ENCODE assay signal across 8 cellular contexts in the genomic region with DNA sequence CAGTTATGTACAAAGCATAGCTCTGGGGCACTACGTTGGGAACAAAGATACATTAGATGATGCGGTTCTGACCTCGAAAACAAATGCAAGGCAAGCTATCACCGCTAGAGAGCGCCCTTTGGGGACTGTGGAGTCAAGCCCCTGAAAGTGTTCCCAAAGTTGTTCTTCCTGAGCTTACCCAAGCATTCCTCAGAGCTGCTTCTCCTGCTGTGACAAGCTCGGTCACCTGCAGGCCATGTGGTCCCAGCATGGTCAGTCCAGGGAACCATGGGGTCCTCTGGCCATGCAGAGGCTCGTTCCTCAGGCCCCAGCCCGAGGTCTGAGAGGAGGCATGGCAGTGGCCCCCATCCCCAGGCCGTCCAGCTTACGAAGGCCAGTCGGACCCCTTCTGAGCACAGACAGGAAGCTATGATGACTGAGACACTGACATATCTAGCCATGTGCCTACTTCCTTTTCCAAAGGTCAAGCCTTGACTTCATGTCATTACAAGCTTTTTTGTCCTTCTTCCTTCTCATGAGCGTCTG.
DNase-seq lines count a peak whose midpoint lies in the region; ATAC-seq and TF ChIP-seq lines count a peak whose summit lies in the region.

No MANE protein-coding gene starts in this region.

- H3K27ac ChIP-seq in ACC112 (ENCODE audit: low read depth, low read length) (peak overlapping the region; percentile 37; the same call in 1 of the 2 replicates), transverse colon (peak overlapping the region in 3 of 4 donors; percentile 1 to 44 (median 23)), colonic mucosa (no peak overlapping the region)

- H3K9ac ChIP-seq in colonic mucosa (ENCODE audit: low read depth in 2 of 2, low read length in 2 of 2), result no peak overlapping the region

- in situ Hi-C loops in transverse colon (cut with MboI; ENCODE audit: low pct_ligation_motif_present in 1 of 4, low pct_unique_long_range_greater_than_20kb in 1 of 4, low sequenced_read_pairs in 3 of 4), result no loop called here

- peak; percentile 17 for DNase-seq in HEK293T (ENCODE audit: extremely low spot score)
- peak; percentile 20 for DNase-seq in activated T-helper 1 cell treated with Interleukin-2 at 50 U/mL for 16 hours (ENCODE audit: low read depth)
- peak; percentile 85 for DNase-seq in iPS-NIHi7 (ENCODE audit: extremely low spot score)
- no peak for DNase-seq in transverse colon
- DNase-seq in NCI-H2227 treated with DMSO at 0.1 percent for 48 hours (lab: John Stamatoyannopoulos, UW), result no peak
- no peak for DNase-seq in colonic mucosa

- peaks cover 43% of the 10 kb centered on the region for H3K4me1 ChIP-seq in ACC112 (ENCODE audit: control insufficient read depth, insufficient read depth, low read length, unreplicated experiment)
- peaks cover 4 to 30% (median 13%) of the 10 kb centered on the region in 4 donors for H3K4me1 ChIP-seq in transverse colon
- H3K4me1 ChIP-seq in colonic mucosa, result no peaks in the 10 kb centered on the region

- POLR2A ChIA-PET in HEK293T (lab: Yijun Ruan, JAX), result no interaction called here

- no peak for TF ChIP-seq POLR2A in transverse colon (IDR thresholded peaks at IDR 0.05)

- TF ChIP-seq CTCF in transverse colon (IDR thresholded peaks at IDR 0.05), result peak in 2 of 5 experiments; percentile 11 to 17
- no peak for TF ChIP-seq CTCF in colonic mucosa (IDR thresholded peaks at IDR 0.05)

- H3K4me3 ChIP-seq in ACC112 (ENCODE audit: low read depth, low read length), result no peak overlapping the region
- no peak overlapping the region for H3K4me3 ChIP-seq in transverse colon
- H3K4me3 ChIP-seq in colonic mucosa, result no peak overlapping the region

- CTCF ChIA-PET in HEK293T (lab: Yijun Ruan, JAX), result interaction anchor here (0.8 to 1.4 kb wide), 5 partner anchors 9 to 161 kb away, joined by 3 to 5 read pairs (median 4); no protein-coding TSS in a partner anchor

- H2AFZ ChIP-seq in ACC112 (ENCODE audit: low read length, unreplicated experiment), result no peak overlapping the region

- peaks cover 27% of the 10 kb centered on the region for H3K79me2 ChIP-seq in ACC112 (ENCODE audit: control insufficient read depth, insufficient read depth, low read length, unreplicated experiment)

- intact Hi-C loops in transverse colon (cut with DNase I; ENCODE audit: low total_unique reads) (no loop called here), colonic mucosa (cut with DNase I) (no loop called here)

- TF ChIP-seq EP300 in transverse colon (IDR thresholded peaks at IDR 0.05; ENCODE audit: low read depth), result no peak

- ATAC-seq in HG02610 (IDR thresholded peaks at IDR 0.05; ENCODE audit: unreplicated experiment), result no peak

- WGBS in transverse colon (ENCODE audit: low coverage in 1 of 2), 2 donors, result 60 to 70% methylated on average over 5 to 12 of the region's 12 CpGs

- no peaks in the 10 kb centered on the region for H3K27me3 ChIP-seq in ACC112 (ENCODE audit: insufficient read depth, low read length)
- no peaks in the 10 kb centered on the region for H3K27me3 ChIP-seq in transverse colon
- H3K27me3 ChIP-seq in colonic mucosa, result no peaks in the 10 kb centered on the region

- no peaks in the 10 kb centered on the region for H3K9me3 ChIP-seq in transverse colon
- H3K9me3 ChIP-seq in colonic mucosa, result no peaks in the 10 kb centered on the region

- H3K36me3 ChIP-seq in ACC112 (ENCODE audit: insufficient read depth, low read length) (0 out of 2 replicates have a peak, but pooled peaks cover 3% of the 10 kb centered on the region), transverse colon (no peaks in the 10 kb centered on the region), colonic mucosa (no peaks in the 10 kb centered on the region)

TF ChIP-seq in HEK293T, 16 proteins besides CTCF, POLR2A, EP300 and RAD21:
- TF ChIP-seq, protein P1, sequence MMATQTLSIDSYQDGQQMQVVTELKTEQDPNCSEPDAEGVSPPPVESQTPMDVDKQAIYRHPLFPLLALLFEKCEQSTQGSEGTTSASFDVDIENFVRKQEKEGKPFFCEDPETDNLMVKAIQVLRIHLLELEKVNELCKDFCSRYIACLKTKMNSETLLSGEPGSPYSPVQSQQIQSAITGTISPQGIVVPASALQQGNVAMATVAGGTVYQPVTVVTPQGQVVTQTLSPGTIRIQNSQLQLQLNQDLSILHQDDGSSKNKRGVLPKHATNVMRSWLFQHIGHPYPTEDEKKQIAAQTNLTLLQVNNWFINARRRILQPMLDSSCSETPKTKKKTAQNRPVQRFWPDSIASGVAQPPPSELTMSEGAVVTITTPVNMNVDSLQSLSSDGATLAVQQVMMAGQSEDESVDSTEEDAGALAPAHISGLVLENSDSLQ (IDR thresholded peaks at IDR 0.05), result no peak
- no peak for TF ChIP-seq LEF1 (IDR thresholded peaks at IDR 0.05; ENCODE audit: borderline replicate concordance)
- TF ChIP-seq BHLHE40 (IDR thresholded peaks at IDR 0.05; ENCODE audit: borderline replicate concordance), result no peak
- no peak for TF ChIP-seq TARDBP (IDR thresholded peaks at IDR 0.05)
- no peak for TF ChIP-seq HDGF (IDR thresholded peaks at IDR 0.05; ENCODE audit: borderline replicate concordance)
- no peak for TF ChIP-seq FOXK2 (IDR thresholded peaks at IDR 0.05)
- no peak for TF ChIP-seq CTBP1 (IDR thresholded peaks at IDR 0.05; ENCODE audit: borderline replicate concordance)
- TF ChIP-seq NFRKB (IDR thresholded peaks at IDR 0.05), result no peak
- no peak for TF ChIP-seq ELF4 (IDR thresholded peaks at IDR 0.05)

Comparison
In these comparisons a context has a peak if more than half of its experiments do, and no peak if none do; other contexts are left out.
1. DNase-seq: peak in HEK293T (single experiment), activated T-helper 1 cell treated with Interleukin-2 at 50 U/mL for 16 hours (single experiment) and iPS-NIHi7 (single experiment); none in transverse colon (single experiment), NCI-H2227 treated with DMSO at 0.1 percent for 48 hours (single experiment) and colonic mucosa (single experiment).